In genomic region chr6:105851586-105851985, GRCh38 we compare ENCODE assay signal across 17 cellular contexts.
"Had no signal": no experiment of that assay in that cellular context is flagged by ENCODE, and none has a peak within 500 bp of the region (broad histone marks: within the 10 kb centered on the region; RNA-seq: fewer than 3 reads in every experiment).

No MANE protein-coding gene starts in this region.

- H3K9me3 Mint-ChIP-seq: immature natural killer cell, naive B cell had no signal

- H3K4me3 ChIP-seq: colonic mucosa, gastroesophageal sphincter, left ventricle myocardium inferior, lung, psoas muscle, right atrium auricular region, sigmoid colon, tibial artery, upper lobe of left lung, uterus had no signal

- H3K36me3 Mint-ChIP-seq: immature natural killer cell, naive B cell had no signal

- DNase-seq: colonic mucosa; dermis blood vessel endothelial cell; immature natural killer cell; naive B cell; psoas muscle; sigmoid colon; small intestine; stimulated activated CD4-positive, alpha-beta T cell treated with anti-CD3 and anti-CD28 coated beads, Interleukin-2, amount 100 ng/mL, for 48 hours; stimulated activated naive CD8-positive, alpha-beta T cell treated with anti-CD3 and anti-CD28 coated beads, Interleukin-15, Interleukin-2, amounts not matched to agents 100 U/mL and 50 U/mL, for 24 hours; tibial artery; upper lobe of left lung had no signal

- H3K36me3 ChIP-seq: colonic mucosa, gastroesophageal sphincter, left ventricle myocardium inferior, right atrium auricular region, sigmoid colon, tibial artery, upper lobe of left lung, uterus had no signal

- ATAC-seq: gastroesophageal sphincter; psoas muscle; stimulated activated naive CD8-positive, alpha-beta T cell treated with anti-CD3 and anti-CD28 coated beads, Interleukin-15, Interleukin-2, amounts not matched to agents 100 U/mL and 50 U/mL, for 24 hours had no signal

- H3K4me3 Mint-ChIP-seq: immature natural killer cell, naive B cell, nephron had no signal

- H3K4me1 ChIP-seq: colonic mucosa, left ventricle myocardium inferior, psoas muscle, right atrium auricular region, sigmoid colon, tibial artery, uterus had no signal

- H3K27ac ChIP-seq: colonic mucosa, gastroesophageal sphincter, psoas muscle, right atrium auricular region, sigmoid colon, tibial artery, upper lobe of left lung, uterus had no signal

- H3K27me3 ChIP-seq: colonic mucosa, gastroesophageal sphincter, right atrium auricular region, sigmoid colon, tibial artery, upper lobe of left lung, uterus had no signal

- H3K27ac Mint-ChIP-seq: immature natural killer cell, naive B cell had no signal

- H3K9me3 ChIP-seq: colonic mucosa, gastroesophageal sphincter, left ventricle myocardium inferior, psoas muscle, right atrium auricular region, sigmoid colon, tibial artery, upper lobe of left lung, uterus had no signal

- H3K4me1 Mint-ChIP-seq: immature natural killer cell had no signal
